ENCODE assay signal across 28 cellular contexts in the genomic region with DNA sequence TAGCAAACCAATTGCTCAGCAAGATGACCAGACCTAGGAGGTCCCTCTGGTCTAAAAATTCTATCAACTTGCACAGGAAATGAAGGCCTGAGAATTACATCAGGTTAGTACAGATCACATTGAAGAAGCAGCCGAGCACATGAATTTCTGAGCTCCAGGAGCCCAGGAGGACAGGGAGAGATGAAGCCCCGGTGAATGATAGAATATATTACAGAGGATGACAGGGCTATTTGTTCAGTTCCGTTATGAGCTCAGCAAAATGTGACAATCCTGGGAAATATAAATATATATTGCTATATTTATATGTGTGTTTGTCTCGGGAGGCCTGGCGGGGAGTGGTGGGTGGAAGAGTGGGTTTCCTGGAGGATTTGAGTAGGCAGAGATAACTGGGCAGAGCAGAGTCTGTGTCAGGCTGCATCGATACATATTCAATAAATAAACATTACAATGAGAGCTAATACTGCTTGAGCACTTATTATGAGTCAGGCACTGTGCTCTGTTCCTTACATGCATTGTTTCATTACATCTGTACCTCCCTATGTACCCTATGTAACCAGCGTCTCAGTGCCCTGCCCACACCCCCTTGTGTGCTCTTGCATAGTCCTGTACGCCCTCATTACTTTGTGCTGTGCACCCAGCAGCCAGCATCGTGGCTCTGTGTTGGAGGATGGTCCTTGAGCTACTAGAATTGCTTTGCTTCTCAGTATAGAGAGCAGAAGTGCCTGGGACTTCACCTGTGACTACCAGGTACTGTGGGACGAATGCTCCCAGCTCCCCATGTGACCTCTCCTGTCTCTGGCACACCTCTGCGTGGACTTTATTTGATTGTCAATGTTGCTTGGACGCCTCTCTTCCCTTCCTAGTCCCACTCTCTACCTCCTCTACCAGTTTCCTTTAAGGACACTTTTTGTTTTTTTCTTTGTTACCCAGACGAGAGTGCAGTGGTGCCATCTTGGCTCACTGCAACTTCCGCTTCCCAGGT. TPM values are rescaled to one million over a fixed set of nuclear protein-coding genes. Genes with fewer than 3 reads are reported as not detected.
A peak's percentile ranks its signal among the peaks of the same experiment; 100 is the strongest.
DNase-seq lines count a peak whose midpoint lies in the region; ATAC-seq and TF ChIP-seq lines count a peak whose summit lies in the region.
"Had no signal": no experiment of that assay in that cellular context is flagged by ENCODE, and none has a peak within 500 bp of the region (broad histone marks: within the 10 kb centered on the region; RNA-seq: fewer than 3 reads in every experiment).

No MANE protein-coding gene starts in this region.

- intact Hi-C loops in Right ventricle myocardium inferior (cut with DNase I), result no loop called here

- no peak for DNase-seq in right atrium auricular region (ENCODE audit: low spot score)
- DNase-seq in Right ventricle myocardium inferior (ENCODE audit: missing footprints), result no peak
- DNase-seq in osteoblast (ENCODE audit: insufficient read length, low spot score, missing footprints), result no peak
- DNase-seq in upper lobe of left lung, result no peak
- no peak for DNase-seq in epidermal melanocyte (ENCODE audit: insufficient read length, low spot score)
- DNase-seq in GDM1 (lab: John Stamatoyannopoulos, UW), result no peak
- DNase-seq in NCI-H128 (lab: John Stamatoyannopoulos, UW; ENCODE audit: unreplicated experiment), result no peak
- DNase-seq: ACHN; activated CD4-positive, alpha-beta T cell treated with anti-CD3 and anti-CD28 coated beads, Interleukin-2, amount 50 U/mL, for 1 hour; activated CD8-positive, alpha-beta memory T cell treated with anti-CD3 and anti-CD28 coated beads, Interleukin-2, amount 10 ng/mL, durations not matched to agents 7 days and 5 days; activated naive CD4-positive, alpha-beta T cell treated with anti-CD3 and anti-CD28 coated beads, Interleukin-2, amount 50 U/mL, for 16 hours; anterior cingulate cortex; caudate nucleus; COR-L47; DND-41; head of caudate nucleus; left lung; NCI-H1105; NCI-H2081 treated with DMSO at 0.1 percent for 48 hours; NCI-H82; nephron progenitor cell; posterior cingulate gyrus; stimulated activated CD8-positive, alpha-beta memory T cell treated with anti-CD3 and anti-CD28 coated beads, Interleukin-4, amount 100 ng/mL, for 48 hours; T1000; uterus had no signal

- H3K9me3 ChIP-seq in right atrium auricular region (no peaks in the 10 kb centered on the region), osteoblast (ENCODE audit: low read depth, low read length) (no peaks in the 10 kb centered on the region), upper lobe of left lung (no peaks in the 10 kb centered on the region)
- H3K9me3 ChIP-seq: left lung, uterus had no signal

- no peaks in the 10 kb centered on the region for H3K36me3 ChIP-seq in right atrium auricular region
- H3K36me3 ChIP-seq in osteoblast (ENCODE audit: insufficient read depth, low read length), result no peaks in the 10 kb centered on the region
- no peaks in the 10 kb centered on the region for H3K36me3 ChIP-seq in upper lobe of left lung
- H3K36me3 ChIP-seq: left lung, uterus had no signal

- TF ChIP-seq EP300 in upper lobe of left lung (IDR thresholded peaks at IDR 0.05), result peak in 2 of 4 donors; percentile 6 to 60

- no peak overlapping the region for H3K4me3 ChIP-seq in right atrium auricular region
- no peak overlapping the region for H3K4me3 ChIP-seq in osteoblast (ENCODE audit: insufficient read depth, low read length)
- no peak overlapping the region for H3K4me3 ChIP-seq in upper lobe of left lung
- H3K4me3 ChIP-seq: left lung, uterus had no signal

- no peak for TF ChIP-seq POLR2A in upper lobe of left lung (IDR thresholded peaks at IDR 0.05)

- ATAC-seq in Right ventricle myocardium inferior (no peak), esophagus mucosa (peak; percentile 32), upper lobe of left lung (ENCODE audit: low FRiP score in 2 of 2) (peak in 1 of 2 donors; percentile 16)
- ATAC-seq: activated CD8-positive, alpha-beta memory T cell treated with anti-CD3 and anti-CD28 coated beads, Interleukin-2, amount 10 ng/mL, durations not matched to agents 7 days and 5 days; HCT116; left lung; WTC11 had no signal

- no peaks in the 10 kb centered on the region for H3K79me2 ChIP-seq in osteoblast (ENCODE audit: insufficient read depth, low read length)

- 58 to 72% methylated on average over 14 of the region's 14 CpGs for WGBS in upper lobe of left lung, 2 donors

- peak overlapping the region; percentile 77 to 88 for H3K27ac ChIP-seq in right atrium auricular region
- H3K27ac ChIP-seq in osteoblast (ENCODE audit: low read depth, low read length), result no peak overlapping the region
- peak overlapping the region; percentile 69 to 90 (median 75) for H3K27ac ChIP-seq in upper lobe of left lung

- peak overlapping the region; percentile 54 for H2AFZ ChIP-seq in osteoblast (ENCODE audit: low read length)

- H3K27me3 ChIP-seq in right atrium auricular region (no peaks in the 10 kb centered on the region), osteoblast (ENCODE audit: insufficient read depth, low read length) (no peaks in the 10 kb centered on the region), upper lobe of left lung (no peaks in the 10 kb centered on the region)
- H3K27me3 ChIP-seq: left lung, uterus had no signal

- H3K4me2 ChIP-seq in osteoblast (ENCODE audit: insufficient read depth, low read length), result no peak overlapping the region

- H4K20me1 ChIP-seq in osteoblast (ENCODE audit: insufficient read depth, low read length), result no peaks in the 10 kb centered on the region

- TF ChIP-seq CTCF in right atrium auricular region (IDR thresholded peaks at IDR 0.05) (no peak), osteoblast (IDR thresholded peaks at IDR 0.05; ENCODE audit: extremely low read depth, low read depth, low read length) (no peak), upper lobe of left lung (IDR thresholded peaks at IDR 0.05) (no peak)

- H3K4me1 ChIP-seq in right atrium auricular region (peaks cover 0 to 88% of the 10 kb centered on the region in 2 donors), osteoblast (ENCODE audit: insufficient read depth, low read length) (peaks cover 3% of the 10 kb centered on the region), upper lobe of left lung (peaks cover 58 to 71% (median 63%) of the 10 kb centered on the region in 4 donors)

RNA-seq across cellular contexts. Expression of gene KLF9, which starts 58.1 kb away (rescaled TPM):
- total RNA-seq in right atrium auricular region, result 10 to 100 TPM; 74.1 to 76.7 TPM
- total RNA-seq in Right ventricle myocardium inferior, result 52.6 TPM
- 6.1 TPM for total RNA-seq in esophagus mucosa
- 46.9 and 51.8 TPM in 2 replicates for total RNA-seq in osteoblast
- 100 to 1,000 TPM in 2 of 6 donors, 10 to 100 TPM in 4; 51.8 to 135 (median 83.5) TPM for total RNA-seq in upper lobe of left lung
